Comparison of ENCODE assay signal across 26 cellular contexts in genomic region chr14:61630399-61630798, GRCh38.
"Had no signal": no experiment of that assay in that cellular context is flagged by ENCODE, and none has a peak within 500 bp of the region (broad histone marks: within the 10 kb centered on the region; RNA-seq: fewer than 3 reads in every experiment).

No MANE protein-coding gene starts in this region.

- DNase-seq: activated CD4-positive, alpha-beta memory T cell treated with anti-CD3 and anti-CD28 coated beads, Interleukin-2, amount 10 ng/mL, durations not matched to agents 7 days and 5 days; activated CD4-positive, alpha-beta T cell treated with anti-CD3 and anti-CD28 coated beads for 1 hour; activated CD4-positive, alpha-beta T cell treated with anti-CD3 and anti-CD28 coated beads, Interleukin-2, amount 10 ng/mL, durations not matched to agents 7 days and 5 days; activated CD8-positive, alpha-beta memory T cell treated with anti-CD3 and anti-CD28 coated beads, Interleukin-2, amount 50 U/mL, for 48 hours; activated naive CD4-positive, alpha-beta T cell; activated T-cell treated with anti-CD3 and anti-CD28 coated beads, Interleukin-2, amount 50 U/mL, for 24 hours; endodermal cell; foreskin fibroblast; head of caudate nucleus; immature natural killer cell; kidney; left colon; naive B cell; nephron progenitor cell; ovary; right lobe of liver; stimulated activated CD4-positive, alpha-beta T cell treated with anti-CD3 and anti-CD28 coated beads, Interleukin-12 subunit alpha, Interleukin-12 subunit beta, amount 100 ng/mL, for 4 hours; stimulated activated CD4-positive, alpha-beta T cell treated with anti-CD3 and anti-CD28 coated beads, Interleukin-4, amount 100 ng/mL, for 1 hour; stimulated activated naive CD8-positive, alpha-beta T cell treated with anti-CD3 and anti-CD28 coated beads, Interleukin-15, Interleukin-2, amounts not matched to agents 100 U/mL and 50 U/mL, for 24 hours; trophoblast cell; uterus had no signal

- H3K36me3 ChIP-seq: neutrophil, ovary, right lobe of liver, thoracic aorta, uterus had no signal

- H3K27ac ChIP-seq: neutrophil, ovary, right lobe of liver, thoracic aorta, uterus had no signal

- H3K27me3 ChIP-seq: neutrophil, ovary, right lobe of liver had no signal

- H3K4me1 ChIP-seq: right lobe of liver, uterus had no signal

- ATAC-seq: activated naive CD4-positive, alpha-beta T cell treated with anti-CD3 and anti-CD28 coated beads, Interleukin-2, amount 50 U/mL, for 72 hours; esophagus mucosa; right lobe of liver; stimulated activated naive CD8-positive, alpha-beta T cell treated with anti-CD3 and anti-CD28 coated beads, Interleukin-15, Interleukin-2, amounts not matched to agents 100 U/mL and 50 U/mL, for 24 hours; WTC11 had no signal

- H3K4me3 ChIP-seq: ovary, right lobe of liver, thoracic aorta, uterus had no signal

- H3K9me3 ChIP-seq: neutrophil, ovary, right lobe of liver, thoracic aorta, uterus had no signal
